Comparison of ENCODE assay signal across 30 cellular contexts in genomic region chr16:53999841-54000240, GRCh38.
DNase-seq lines count a peak whose midpoint lies in the region; ATAC-seq and TF ChIP-seq lines count a peak whose summit lies in the region.
"Had no signal": no experiment of that assay in that cellular context is flagged by ENCODE, and none has a peak within 500 bp of the region (broad histone marks: within the 10 kb centered on the region; RNA-seq: fewer than 3 reads in every experiment).

No MANE protein-coding gene starts in this region.

- H3K27ac ChIP-seq in osteoblast (ENCODE audit: low read depth, low read length): peak overlapping the region; percentile 14
- H3K27ac ChIP-seq: heart left ventricle, lower lobe of right lung, parathyroid adenoma, Peyer's patch, WERI-Rb-1 had no signal

- H3K27me3 ChIP-seq in MG63 (no peaks in the 10 kb centered on the region), osteoblast (ENCODE audit: insufficient read depth, low read length) (no peaks in the 10 kb centered on the region)
- H3K27me3 ChIP-seq: heart left ventricle, Peyer's patch had no signal

- DNase-seq in AG09319 (ENCODE audit: extremely low read depth, low read depth): peak; percentile 19
- DNase-seq in MG63: peak; percentile 14
- DNase-seq in osteoblast (ENCODE audit: insufficient read length, low spot score, missing footprints): no peak
- no peak for DNase-seq in cerebellar cortex (ENCODE audit: low spot score)
- DNase-seq in ACHN: no peak
- no peak for DNase-seq in DMS153 treated with DMSO at 0.1 percent for 48 hours (lab: John Stamatoyannopoulos, UW; ENCODE audit: unreplicated experiment)
- DNase-seq: activated CD4-positive, alpha-beta T cell treated with anti-CD3 and anti-CD28 coated beads for 48 hours; activated naive CD4-positive, alpha-beta T cell treated with Interleukin-2 at 50 U/mL for 16 hours; activated T-cell treated with anti-CD3 and anti-CD28 coated beads, Interleukin-2, amount 50 U/mL, for 4 hours; AML-193; caudate nucleus; CD4-positive, alpha-beta T cell; dermis blood vessel endothelial cell; foreskin fibroblast; heart left ventricle; lower lobe of right lung; NCI-H2081; NCI-H2227 treated with DMSO at 0.1 percent for 48 hours; NCI-H69; nephron progenitor cell; Peyer's patch; right cardiac atrium; SHP77 treated with DMSO at 0.1 percent for 48 hours; stimulated activated CD4-positive, alpha-beta T cell treated with anti-CD3 and anti-CD28 coated beads, Interleukin-4, amount 100 ng/mL, for 1 hour; T-helper 9 cell had no signal

- H3K4me3 ChIP-seq in MG63: no peak overlapping the region
- H3K4me3 ChIP-seq in osteoblast (ENCODE audit: insufficient read depth, low read length): no peak overlapping the region
- H3K4me3 ChIP-seq: heart left ventricle, lower lobe of right lung, Peyer's patch had no signal

- peaks cover 18% of the 10 kb centered on the region for H3K4me1 ChIP-seq in osteoblast (ENCODE audit: insufficient read depth, low read length)
- H3K4me1 ChIP-seq: lower lobe of right lung, Peyer's patch had no signal

- no peaks in the 10 kb centered on the region for H4K20me1 ChIP-seq in osteoblast (ENCODE audit: insufficient read depth, low read length)

- H2AFZ ChIP-seq in osteoblast (ENCODE audit: low read length): peak overlapping the region; percentile 12
- H2AFZ ChIP-seq: parathyroid adenoma had no signal

- in situ Hi-C loops in ACHN (cut with HindIII; ENCODE audit: low pct_ligation_motif_present, low pct_unique_long_range_greater_than_20kb, low sequenced_read_pairs): no loop called here

- H3K4me2 ChIP-seq in osteoblast (ENCODE audit: insufficient read depth, low read length): peak overlapping the region; percentile 32

- no peaks in the 10 kb centered on the region for H3K79me2 ChIP-seq in osteoblast (ENCODE audit: insufficient read depth, low read length)
- H3K79me2 ChIP-seq: parathyroid adenoma had no signal

- H3K9me3 ChIP-seq in MG63 (no peaks in the 10 kb centered on the region), osteoblast (ENCODE audit: low read depth, low read length) (no peaks in the 10 kb centered on the region)
- H3K9me3 ChIP-seq: heart left ventricle, lower lobe of right lung, Peyer's patch had no signal

- H3K36me3 ChIP-seq in MG63: peaks cover 11% of the 10 kb centered on the region; the same call in 1 of the 2 replicates
- H3K36me3 ChIP-seq in osteoblast (ENCODE audit: insufficient read depth, low read length): no peaks in the 10 kb centered on the region
- H3K36me3 ChIP-seq: heart left ventricle, lower lobe of right lung, Peyer's patch, WERI-Rb-1 had no signal

- ATAC-seq in esophagus mucosa (peak; percentile 12), GM18502 (IDR thresholded peaks at IDR 0.05; ENCODE audit: poor library complexity, unreplicated experiment) (no peak)
- ATAC-seq: activated T-cell treated with anti-CD3 and anti-CD28 coated beads, Interleukin-2, amount 50 U/mL, for 4 hours; heart left ventricle; lower lobe of right lung; right cardiac atrium; stimulated activated effector memory CD8-positive, alpha-beta T cell treated with anti-CD3 and anti-CD28 coated beads, Interleukin-12 subunit alpha, Interleukin-12 subunit beta, amount 100 ng/mL, for 72 hours had no signal

- TF ChIP-seq CTCF in AG09319 (IDR thresholded peaks at IDR 0.05; ENCODE audit: low read depth, low read length) (no peak), osteoblast (IDR thresholded peaks at IDR 0.05; ENCODE audit: extremely low read depth, low read depth, low read length) (no peak)

Comparison
In these comparisons a context has a peak if more than half of its experiments do, and no peak if none do; other contexts are left out.
1. DNase-seq: peak in AG09319 (single experiment) and MG63 (single experiment); none in osteoblast (single experiment), cerebellar cortex (single experiment), ACHN (single experiment) and DMS153 treated with DMSO at 0.1 percent for 48 hours (single experiment).